ENCODE assay signal across 18 cellular contexts in genomic region chr2:163884416-163884815, GRCh38.
"Had no signal": no experiment of that assay in that cellular context is flagged by ENCODE, and none has a peak within 500 bp of the region (broad histone marks: within the 10 kb centered on the region; RNA-seq: fewer than 3 reads in every experiment).

No MANE protein-coding gene starts in this region.

- H3K4me3 ChIP-seq: coronary artery, gastroesophageal sphincter, heart left ventricle, left lung, pancreas, sigmoid colon, spleen, tibial artery, uterus had no signal

- DNase-seq: activated CD4-positive, alpha-beta T cell treated with anti-CD3 and anti-CD28 coated beads, Interleukin-2, amount 10 ng/mL, durations not matched to agents 7 days and 5 days; activated CD8-positive, alpha-beta memory T cell treated with anti-CD3 and anti-CD28 coated beads, Interleukin-2, amount 50 U/mL, for 4 hours; activated naive CD4-positive, alpha-beta T cell treated with anti-CD3 and anti-CD28 coated beads, Interleukin-2, amount 50 U/mL, for 16 hours; activated T-cell treated with anti-CD3 and anti-CD28 coated beads, Interleukin-2, amount 50 U/mL, for 4 hours; erythroblast; heart left ventricle; naive thymus-derived CD8-positive, alpha-beta T cell; sigmoid colon; spleen; stimulated activated naive B cell treated with anti-CD40 and anti-IgM and Interleukin-4, amounts not matched to agents 10 μg/mL and 1 μg/mL and 100 μg/mL, for 72 hours; T-cell; T1000; tibial artery; uterus had no signal

- H3K27me3 ChIP-seq: gastroesophageal sphincter, heart left ventricle, left lung, pancreas, sigmoid colon, spleen, tibial artery, uterus had no signal

- H3K27ac ChIP-seq: coronary artery, gastroesophageal sphincter, heart left ventricle, left lung, pancreas, sigmoid colon, spleen, tibial artery, uterus had no signal

- H3K4me1 ChIP-seq: gastroesophageal sphincter, heart left ventricle, left lung, pancreas, sigmoid colon, spleen, tibial artery, uterus had no signal

- H3K36me3 ChIP-seq: gastroesophageal sphincter, heart left ventricle, left lung, pancreas, sigmoid colon, spleen, tibial artery, uterus had no signal

- H3K9me3 ChIP-seq: gastroesophageal sphincter, left lung, pancreas, sigmoid colon, uterus had no signal
